8 cellular contexts compared by ENCODE assay signal in genomic region chr11:31995525-31996123, GRCh38.
A peak's percentile ranks its signal among the peaks of the same experiment; 100 is the strongest.
DNase-seq lines count a peak whose midpoint lies in the region; ATAC-seq and TF ChIP-seq lines count a peak whose summit lies in the region.

No MANE protein-coding gene starts in this region.

- H3K79me2 ChIP-seq in KMS-11 (ENCODE audit: insufficient read depth, low read depth), result no peaks in the 10 kb centered on the region
- no peaks in the 10 kb centered on the region for H3K79me2 ChIP-seq in neural progenitor cell (ENCODE audit: low read depth)

- H3K27ac ChIP-seq in KMS-11 (no peak overlapping the region), neural progenitor cell (no peak overlapping the region)

- DNase-seq in GM12865 (ENCODE audit: low read depth), result peak; percentile 75
- DNase-seq in effector memory CD8-positive, alpha-beta T cell, result peak in 2 of 3 experiments; percentile 2 to 4
- DNase-seq in NCI-H128 (lab: John Stamatoyannopoulos, UW; ENCODE audit: unreplicated experiment), result no peak
- DNase-seq in neural progenitor cell (ENCODE audit: low spot score), result no peak
- no peak for DNase-seq in activated CD8-positive, alpha-beta memory T cell treated with anti-CD3 and anti-CD28 coated beads for 24 hours
- no peak for DNase-seq in NCI-H1105 treated with DMSO at 0.1 percent for 48 hours (lab: John Stamatoyannopoulos, UW)

- H3K4me3 Mint-ChIP-seq in effector memory CD8-positive, alpha-beta T cell, result peak overlapping the region; percentile 78 to 81
- no peak overlapping the region for H3K4me3 Mint-ChIP-seq in neural progenitor cell

- H3K9me3 ChIP-seq in neural progenitor cell (ENCODE audit: low read depth), result no peaks in the 10 kb centered on the region

- no peaks in the 10 kb centered on the region for H3K27me3 ChIP-seq in KMS-11 (ENCODE audit: insufficient read depth, low read depth)
- H3K27me3 ChIP-seq in neural progenitor cell, result no peaks in the 10 kb centered on the region

- H3K27ac Mint-ChIP-seq in effector memory CD8-positive, alpha-beta T cell, result peak overlapping the region; percentile 93 to 96
- H3K27ac Mint-ChIP-seq in neural progenitor cell, result no peak overlapping the region

- H4K20me1 ChIP-seq in KMS-11 (ENCODE audit: insufficient read depth) (no peaks in the 10 kb centered on the region), neural progenitor cell (ENCODE audit: low read depth) (no peaks in the 10 kb centered on the region)

- TF ChIP-seq CTCF in GM12865 (IDR thresholded peaks at IDR 0.05; ENCODE audit: insufficient read depth, low read depth, low read length, missing control alignments) (no peak), KMS-11 (conservative IDR thresholded peaks at IDR 0.05; ENCODE audit: low read depth, low read length) (no peak), neural progenitor cell (IDR thresholded peaks at IDR 0.05) (no peak)

- H3K4me3 ChIP-seq in GM12865 (ENCODE audit: low read depth, low read length), result peak overlapping the region; percentile 33
- H3K4me3 ChIP-seq in KMS-11 (IDR thresholded peaks at IDR 0.05; ENCODE audit: insufficient read depth, low read depth, low read length), result no peak overlapping the region
- H3K4me3 ChIP-seq in neural progenitor cell, result no peak overlapping the region

- H3K9ac ChIP-seq in KMS-11, result no peak overlapping the region
- H3K9ac ChIP-seq in neural progenitor cell, result no peak overlapping the region

- no peaks in the 10 kb centered on the region for H3K36me3 Mint-ChIP-seq in effector memory CD8-positive, alpha-beta T cell (ENCODE audit: insufficient read depth)
- no peaks in the 10 kb centered on the region for H3K36me3 Mint-ChIP-seq in neural progenitor cell

- ATAC-seq in GM21515 (IDR thresholded peaks at IDR 0.05; ENCODE audit: unreplicated experiment), result peak; percentile 87
- ATAC-seq in effector memory CD8-positive, alpha-beta T cell (replicated peaks), result peak; percentile 81

- H3K9me3 Mint-ChIP-seq in effector memory CD8-positive, alpha-beta T cell, result no peaks in the 10 kb centered on the region
- H3K9me3 Mint-ChIP-seq in neural progenitor cell, result no peaks in the 10 kb centered on the region

- no peaks in the 10 kb centered on the region for H3K36me3 ChIP-seq in KMS-11 (ENCODE audit: insufficient read depth)
- no peaks in the 10 kb centered on the region for H3K36me3 ChIP-seq in neural progenitor cell

- peaks cover 14% of the 10 kb centered on the region for H3K4me1 ChIP-seq in KMS-11 (ENCODE audit: low read depth, poor library complexity, severe bottlenecking)
- peaks cover 8% of the 10 kb centered on the region for H3K4me1 ChIP-seq in neural progenitor cell

- peaks cover 10 to 17% of the 10 kb centered on the region in 2 donors for H3K27me3 Mint-ChIP-seq in effector memory CD8-positive, alpha-beta T cell
- peaks cover under 1% of the 10 kb centered on the region for H3K27me3 Mint-ChIP-seq in neural progenitor cell (ENCODE audit: insufficient read depth, low read depth)

- H3K4me2 ChIP-seq in KMS-11 (peak overlapping the region; percentile 43), neural progenitor cell (no peak overlapping the region)

- H3F3A ChIP-seq in neural progenitor cell (ENCODE audit: low read depth), result no peaks in the 10 kb centered on the region

- H2AFZ ChIP-seq in KMS-11 (ENCODE audit: low read depth), result peak overlapping the region; percentile 53
- no peak overlapping the region for H2AFZ ChIP-seq in neural progenitor cell (replicated peaks)

- peaks cover 17 to 20% of the 10 kb centered on the region in 2 donors for H3K4me1 Mint-ChIP-seq in effector memory CD8-positive, alpha-beta T cell (ENCODE audit: low read depth in 2 of 2)
- peaks cover 2% of the 10 kb centered on the region for H3K4me1 Mint-ChIP-seq in neural progenitor cell

Comparison
In these comparisons a context has a peak if more than half of its experiments do, and no peak if none do; other contexts are left out.
1. DNase-seq: peak in GM12865 (single experiment) and effector memory CD8-positive, alpha-beta T cell (2 of 3); none in NCI-H128 (single experiment), neural progenitor cell (single experiment), activated CD8-positive, alpha-beta memory T cell treated with anti-CD3 and anti-CD28 coated beads for 24 hours (single experiment) and NCI-H1105 treated with DMSO at 0.1 percent for 48 hours (single experiment).